7 cellular contexts compared by ENCODE assay signal in the genomic region with DNA sequence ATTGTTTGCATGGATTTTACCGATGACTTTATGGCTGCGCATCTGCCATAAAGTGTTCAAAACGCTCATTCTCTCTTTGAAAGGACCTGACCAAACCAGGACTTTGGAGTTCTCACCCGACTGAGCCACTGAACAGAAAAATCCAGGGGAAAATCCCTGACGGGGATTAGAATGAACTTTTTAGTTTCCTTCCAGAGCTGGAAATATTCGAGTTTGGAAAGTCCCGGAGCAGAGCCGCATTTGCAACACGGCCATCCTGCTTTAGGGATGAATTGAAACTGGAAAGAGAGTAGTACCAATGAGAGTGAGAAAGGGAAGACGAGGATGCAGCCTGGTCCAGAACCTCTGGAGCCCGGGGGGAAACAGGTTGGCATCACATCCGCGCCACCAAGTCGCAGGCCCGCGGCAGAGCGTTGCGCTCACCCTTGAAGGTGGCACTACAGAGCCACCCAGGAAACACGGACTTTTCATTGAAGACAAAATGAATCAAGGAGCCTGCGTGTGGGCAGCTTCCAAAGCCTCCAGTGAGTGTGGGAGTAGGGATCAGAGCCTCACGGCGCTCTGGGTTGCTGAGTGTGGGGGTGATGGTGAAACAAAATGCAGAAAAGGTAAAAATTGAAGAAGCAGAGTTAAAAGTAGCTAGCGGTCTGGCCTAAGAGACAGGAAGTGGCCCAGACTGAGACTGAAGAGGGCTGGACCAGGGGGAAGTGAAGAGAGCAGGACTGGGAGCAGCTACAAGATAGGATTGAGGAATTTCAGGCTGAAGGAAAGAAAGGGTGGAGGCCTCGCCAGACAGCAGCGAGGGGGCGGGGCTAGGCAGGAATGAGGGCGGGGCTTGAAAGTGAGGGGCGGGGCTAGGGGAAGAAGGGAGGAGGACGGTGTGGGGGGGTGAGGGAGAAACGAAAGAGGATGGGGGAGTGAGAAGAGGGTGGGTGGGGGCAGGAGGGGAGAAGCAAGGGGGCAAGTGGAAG. TPM values are rescaled to one million over a fixed set of nuclear protein-coding genes. Genes with fewer than 3 reads are reported as not detected.
DNase-seq lines count a peak whose midpoint lies in the region; ATAC-seq and TF ChIP-seq lines count a peak whose summit lies in the region.

No MANE protein-coding gene starts in this region.

- H3K4me3 Mint-ChIP-seq in progenitor cell of endocrine pancreas (ENCODE audit: low read depth), result peak overlapping the region; percentile 68

- no peaks in the 10 kb centered on the region for H3K9me3 ChIP-seq in HAP-1
- H3K9me3 ChIP-seq in adrenal gland (replicated peaks in 1 of 3), result no peaks in the 10 kb centered on the region
- no peaks in the 10 kb centered on the region for H3K9me3 ChIP-seq in left ventricle myocardium inferior (replicated peaks)
- no peaks in the 10 kb centered on the region for H3K9me3 ChIP-seq in upper lobe of left lung

- peaks cover 46% of the 10 kb centered on the region for H3K4me1 Mint-ChIP-seq in progenitor cell of endocrine pancreas (ENCODE audit: low read depth)

- no peaks in the 10 kb centered on the region for H3K27me3 Mint-ChIP-seq in progenitor cell of endocrine pancreas

- H3K27me3 ChIP-seq in HAP-1 (ENCODE audit: low read depth), result no peaks in the 10 kb centered on the region
- H3K27me3 ChIP-seq in adrenal gland, result no peaks in the 10 kb centered on the region
- no peaks in the 10 kb centered on the region for H3K27me3 ChIP-seq in left ventricle myocardium inferior (ENCODE audit: low read depth)
- H3K27me3 ChIP-seq in upper lobe of left lung, result no peaks in the 10 kb centered on the region

- TF ChIP-seq POLR2A in adrenal gland (IDR thresholded peaks at IDR 0.05) (peak in 1 of 2 donors; percentile 68), upper lobe of left lung (IDR thresholded peaks at IDR 0.05) (no peak)

- TF ChIP-seq CTCF in adrenal gland (IDR thresholded peaks at IDR 0.05), result no peak
- no peak for TF ChIP-seq CTCF in left ventricle myocardium inferior (IDR thresholded peaks at IDR 0.05; ENCODE audit: borderline replicate concordance)
- TF ChIP-seq CTCF in progenitor cell of endocrine pancreas (IDR thresholded peaks at IDR 0.05; ENCODE audit: unreplicated experiment), result no peak
- TF ChIP-seq CTCF in upper lobe of left lung (IDR thresholded peaks at IDR 0.05), result no peak

- TF ChIP-seq EP300 in upper lobe of left lung (IDR thresholded peaks at IDR 0.05), result no peak

- peak overlapping the region; percentile 67 for H3K4me3 ChIP-seq in HAP-1
- H3K4me3 ChIP-seq in adrenal gland, result peak overlapping the region in 2 of 4 donors; percentile 96 to 98
- H3K4me3 ChIP-seq in left ventricle myocardium inferior, result peak overlapping the region; percentile 100
- H3K4me3 ChIP-seq in upper lobe of left lung, result peak overlapping the region; percentile 4 to 100 (median 92)

- H3K36me3 ChIP-seq in HAP-1 (replicated peaks) (no peaks in the 10 kb centered on the region), adrenal gland (replicated peaks in 1 of 2) (no peaks in the 10 kb centered on the region), left ventricle myocardium inferior (no peaks in the 10 kb centered on the region), upper lobe of left lung (no peaks in the 10 kb centered on the region)

- H3K36me3 Mint-ChIP-seq in progenitor cell of endocrine pancreas (ENCODE audit: insufficient read depth), result peaks cover 4% of the 10 kb centered on the region

- peaks cover 50% of the 10 kb centered on the region for H3K4me1 ChIP-seq in HAP-1
- peaks cover 22 to 55% of the 10 kb centered on the region in 2 donors for H3K4me1 ChIP-seq in adrenal gland (replicated peaks in 1 of 2)
- H3K4me1 ChIP-seq in left ventricle myocardium inferior, result peaks cover 65% of the 10 kb centered on the region
- H3K4me1 ChIP-seq in upper lobe of left lung, result peaks cover 31 to 55% (median 37%) of the 10 kb centered on the region in 4 donors

- intact Hi-C loops in adrenal gland (cut with DNase I), result loop anchor here (5.0 to 10.0 kb wide), 3 partner anchors 97 to 183 kb away; a partner anchor contains a TSS
- intact Hi-C loops in left ventricle myocardium inferior (cut with micrococcal nuclease), result no loop called here

- H3K9me3 Mint-ChIP-seq in progenitor cell of endocrine pancreas (ENCODE audit: low read depth), result no peaks in the 10 kb centered on the region

- in situ Hi-C loops in HAP-1 (cut with MboI; ENCODE audit: low sequenced_read_pairs), result no loop called here

- DNase-seq in HAP-1 (ENCODE audit: low spot score in 2 of 2) (peak; percentile 46 to 74), SW 1271 (lab: John Stamatoyannopoulos, UW) (peak; percentile 40 to 83), adrenal gland (peak; percentile 68 to 82 (median 76)), left ventricle myocardium inferior (peak; percentile 54), progenitor cell of endocrine pancreas (ENCODE audit: low spot score, unreplicated experiment) (no peak), upper lobe of left lung (peak; percentile 73 to 86)

- ATAC-seq in upper lobe of left lung (ENCODE audit: low FRiP score in 2 of 2) (peak; percentile 84 to 88), GM18498 (IDR thresholded peaks at IDR 0.05; ENCODE audit: unreplicated experiment) (no peak)

- H3K27ac Mint-ChIP-seq in progenitor cell of endocrine pancreas, result peak overlapping the region; percentile 94

- H3K27ac ChIP-seq in adrenal gland, result peak overlapping the region; percentile 78 to 100 (median 96)
- peak overlapping the region; percentile 99 for H3K27ac ChIP-seq in left ventricle myocardium inferior (replicated peaks)
- H3K27ac ChIP-seq in upper lobe of left lung, result peak overlapping the region; percentile 93 to 100 (median 100)

- WGBS in adrenal gland, 4 donors, result 11 to 17% (median 14%) methylated on average over 24 to 30 of the region's 30 CpGs
- 19 to 26% methylated on average over 23 to 30 of the region's 30 CpGs for WGBS in upper lobe of left lung, 2 donors

RNA-seq across cellular contexts. Expression of a gene that starts 1.9 kb away (rescaled TPM):
- 10 to 100 TPM; 16.7 to 40.3 (median 23.0) TPM for total RNA-seq in adrenal gland
- 10 to 100 TPM in 2 of 3 donors, 1 to 10 TPM in 1; 8.9 to 16.7 (median 14.8) TPM for polyA plus RNA-seq in adrenal gland
- total RNA-seq in left ventricle myocardium inferior, result 10.0 TPM
- total RNA-seq in progenitor cell of endocrine pancreas, result 31.9 and 32.1 TPM in 2 replicates
- total RNA-seq in upper lobe of left lung, result 10 to 100 TPM; 33.0 to 54.4 (median 45.9) TPM
